20 cellular contexts compared by ENCODE assay signal in the genomic region with DNA sequence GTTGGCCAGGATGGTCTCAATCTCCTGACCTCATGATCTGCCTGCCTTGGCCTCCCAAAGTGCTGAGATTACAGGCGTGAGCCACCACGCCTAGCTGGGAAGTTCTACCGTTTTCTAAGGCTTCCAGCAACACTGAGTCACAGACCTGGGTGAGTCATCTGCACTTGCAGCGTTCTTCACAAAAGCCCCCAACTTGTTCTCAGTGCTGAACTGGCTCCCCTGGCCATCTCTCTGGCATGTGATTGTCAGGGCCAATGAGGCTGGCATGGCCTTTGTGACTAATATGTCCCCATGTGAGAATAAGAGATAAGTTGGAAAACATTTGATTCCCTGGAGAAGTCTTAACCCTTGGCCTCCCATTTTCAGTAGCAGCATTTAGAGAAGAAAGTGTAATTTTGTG.
A peak's percentile ranks its signal among the peaks of the same experiment; 100 is the strongest.
DNase-seq lines count a peak whose midpoint lies in the region; ATAC-seq and TF ChIP-seq lines count a peak whose summit lies in the region.
"Had no signal": no experiment of that assay in that cellular context is flagged by ENCODE, and none has a peak within 500 bp of the region (broad histone marks: within the 10 kb centered on the region; RNA-seq: fewer than 3 reads in every experiment).

No MANE protein-coding gene starts in this region.

- peak; percentile 48 for DNase-seq in activated CD4-positive, alpha-beta memory T cell treated with anti-CD3 and anti-CD28 coated beads for 36 hours
- DNase-seq in activated CD4-positive, alpha-beta memory T cell treated with anti-CD3 and anti-CD28 coated beads, Interleukin-2, amount 10 ng/mL, durations not matched to agents 7 days and 5 days, result no peak
- DNase-seq in GM23248 (peak; percentile 43), adrenal gland (peak in 6 of 7 donors; percentile 24 to 86 (median 62)), mesendoderm (peak; percentile 23), NCI-H2029 (lab: John Stamatoyannopoulos, UW) (no peak)
- DNase-seq: ACHN; activated CD8-positive, alpha-beta memory T cell treated with anti-CD3 and anti-CD28 coated beads, Interleukin-2, amount 10 ng/mL, durations not matched to agents 7 days and 5 days; COR-L47; dermis blood vessel endothelial cell; lower lobe of right lung; NCI-H1092 treated with DMSO at 0.1 percent for 48 hours; NCI-H345; SJCRH30; stimulated activated naive B cell treated with anti-CD40 and anti-IgM and Interleukin-4, amounts not matched to agents 10 μg/mL and 1 μg/mL and 100 μg/mL, for 72 hours; uterus had no signal

- no peaks in the 10 kb centered on the region for H3K36me3 Mint-ChIP-seq in activated CD4-positive, alpha-beta memory T cell treated with anti-CD3 and anti-CD28 coated beads for 36 hours
- no peaks in the 10 kb centered on the region for H3K36me3 Mint-ChIP-seq in activated CD4-positive, alpha-beta memory T cell treated with anti-CD3 and anti-CD28 coated beads, Interleukin-2, amount 10 ng/mL, durations not matched to agents 7 days and 5 days (ENCODE audit: low read depth)
- H3K36me3 Mint-ChIP-seq: activated CD8-positive, alpha-beta memory T cell treated with anti-CD3 and anti-CD28 coated beads, Interleukin-2, amount 10 ng/mL, durations not matched to agents 7 days and 5 days; stimulated activated naive B cell treated with anti-CD40 and anti-IgM and Interleukin-4, amounts not matched to agents 10 μg/mL and 1 μg/mL and 100 μg/mL, for 72 hours had no signal

- H3K23ac ChIP-seq in mesendoderm (ENCODE audit: low read length), result no peak overlapping the region

- H3K9ac ChIP-seq in GM23248, result no peak overlapping the region
- H3K9ac ChIP-seq in mesendoderm (ENCODE audit: low read length), result no peak overlapping the region

- no peak overlapping the region for H2AFZ ChIP-seq in GM23248

- no peak overlapping the region for H3K4ac ChIP-seq in mesendoderm (ENCODE audit: low read depth, low read length)

- H3K9me2 ChIP-seq in GM23248 (ENCODE audit: insufficient read depth), result no peaks in the 10 kb centered on the region

- H3K27ac Mint-ChIP-seq in activated CD4-positive, alpha-beta memory T cell treated with anti-CD3 and anti-CD28 coated beads for 36 hours, result no peak overlapping the region
- H3K27ac Mint-ChIP-seq in activated CD4-positive, alpha-beta memory T cell treated with anti-CD3 and anti-CD28 coated beads, Interleukin-2, amount 10 ng/mL, durations not matched to agents 7 days and 5 days, result no peak overlapping the region
- H3K27ac Mint-ChIP-seq: activated CD8-positive, alpha-beta memory T cell treated with anti-CD3 and anti-CD28 coated beads, Interleukin-2, amount 10 ng/mL, durations not matched to agents 7 days and 5 days; nephron; stimulated activated naive B cell treated with anti-CD40 and anti-IgM and Interleukin-4, amounts not matched to agents 10 μg/mL and 1 μg/mL and 100 μg/mL, for 72 hours had no signal

- no peak overlapping the region for H2AK5ac ChIP-seq in mesendoderm (ENCODE audit: low read length)

- no peaks in the 10 kb centered on the region for H4K20me1 ChIP-seq in GM23248 (ENCODE audit: insufficient read depth)

- no peak overlapping the region for H3K56ac ChIP-seq in mesendoderm (ENCODE audit: low read length)

- H3K9me3 ChIP-seq in GM23248 (ENCODE audit: low read depth), result no peaks in the 10 kb centered on the region
- no peaks in the 10 kb centered on the region for H3K9me3 ChIP-seq in adrenal gland (replicated peaks in 1 of 3)
- H3K9me3 ChIP-seq: lower lobe of right lung, SJCRH30, uterus had no signal

- H3K4me3 Mint-ChIP-seq in activated CD4-positive, alpha-beta memory T cell treated with anti-CD3 and anti-CD28 coated beads for 36 hours, result no peak overlapping the region
- no peak overlapping the region for H3K4me3 Mint-ChIP-seq in activated CD4-positive, alpha-beta memory T cell treated with anti-CD3 and anti-CD28 coated beads, Interleukin-2, amount 10 ng/mL, durations not matched to agents 7 days and 5 days
- H3K4me3 Mint-ChIP-seq: activated CD8-positive, alpha-beta memory T cell treated with anti-CD3 and anti-CD28 coated beads, Interleukin-2, amount 10 ng/mL, durations not matched to agents 7 days and 5 days; nephron; stimulated activated naive B cell treated with anti-CD40 and anti-IgM and Interleukin-4, amounts not matched to agents 10 μg/mL and 1 μg/mL and 100 μg/mL, for 72 hours had no signal

- H3K79me1 ChIP-seq in mesendoderm (ENCODE audit: low read length), result no peaks in the 10 kb centered on the region

- H3K18ac ChIP-seq in mesendoderm (ENCODE audit: low read length), result no peak overlapping the region

- intact Hi-C loops in activated CD4-positive, alpha-beta memory T cell treated with anti-CD3 and anti-CD28 coated beads for 36 hours (cut with micrococcal nuclease), result no loop called here
- intact Hi-C loops in adrenal gland (cut with DNase I), result no loop called here

- no peak overlapping the region for H2BK120ac ChIP-seq in mesendoderm (ENCODE audit: low read depth, low read length)

- ATAC-seq in HG02588 (IDR thresholded peaks at IDR 0.05; ENCODE audit: unreplicated experiment) (no peak), GM18909 (IDR thresholded peaks at IDR 0.05; ENCODE audit: poor library complexity, unreplicated experiment) (no peak)
- ATAC-seq: activated CD8-positive, alpha-beta memory T cell treated with anti-CD3 and anti-CD28 coated beads, Interleukin-2, amount 10 ng/mL, durations not matched to agents 7 days and 5 days; esophagus mucosa; lower lobe of right lung had no signal

- no peak overlapping the region for H4K8ac ChIP-seq in mesendoderm (ENCODE audit: low read depth, low read length)

- H2BK5ac ChIP-seq in mesendoderm (ENCODE audit: low read length), result no peak overlapping the region

- no peaks in the 10 kb centered on the region for H3K27me3 Mint-ChIP-seq in activated CD4-positive, alpha-beta memory T cell treated with anti-CD3 and anti-CD28 coated beads for 36 hours
- H3K27me3 Mint-ChIP-seq in activated CD4-positive, alpha-beta memory T cell treated with anti-CD3 and anti-CD28 coated beads, Interleukin-2, amount 10 ng/mL, durations not matched to agents 7 days and 5 days, result peaks cover 4% of the 10 kb centered on the region
- H3K27me3 Mint-ChIP-seq: stimulated activated naive B cell treated with anti-CD40 and anti-IgM and Interleukin-4, amounts not matched to agents 10 μg/mL and 1 μg/mL and 100 μg/mL, for 72 hours had no signal

- no peaks in the 10 kb centered on the region for H3K79me2 ChIP-seq in GM23248 (ENCODE audit: insufficient read depth)
- no peaks in the 10 kb centered on the region for H3K79me2 ChIP-seq in mesendoderm (ENCODE audit: control insufficient read depth, insufficient read depth, low read length)

- H3K27ac ChIP-seq in GM23248, result no peak overlapping the region
- no peak overlapping the region for H3K27ac ChIP-seq in adrenal gland
- H3K27ac ChIP-seq in mesendoderm (ENCODE audit: low read depth, low read length), result no peak overlapping the region
- H3K27ac ChIP-seq: lower lobe of right lung, SJCRH30, uterus had no signal

- POLR2A ChIA-PET in activated CD4-positive, alpha-beta memory T cell treated with anti-CD3 and anti-CD28 coated beads for 36 hours (lab: Charles Lee), result no interaction called here
- POLR2A ChIA-PET in activated CD4-positive, alpha-beta memory T cell treated with anti-CD3 and anti-CD28 coated beads, Interleukin-2, amount 10 ng/mL, durations not matched to agents 7 days and 5 days (lab: Charles Lee), result no interaction called here

- H2BK15ac ChIP-seq in mesendoderm (replicated peaks; ENCODE audit: low read depth), result no peak overlapping the region

- no peak for TF ChIP-seq CTCF in adrenal gland (IDR thresholded peaks at IDR 0.05)

- no peak overlapping the region for H4K5ac ChIP-seq in mesendoderm (ENCODE audit: low read length)

- H3K4me1 ChIP-seq in GM23248 (ENCODE audit: insufficient read depth), result no peaks in the 10 kb centered on the region
- H3K4me1 ChIP-seq in adrenal gland (replicated peaks in 1 of 2), result no peaks in the 10 kb centered on the region
- H3K4me1 ChIP-seq in mesendoderm (ENCODE audit: control insufficient read depth, low read depth, low read length), result no peaks in the 10 kb centered on the region
- H3K4me1 ChIP-seq: lower lobe of right lung, SJCRH30, uterus had no signal

- CTCF ChIA-PET in activated CD4-positive, alpha-beta memory T cell treated with anti-CD3 and anti-CD28 coated beads for 36 hours (lab: Charles Lee), result no interaction called here
- CTCF ChIA-PET in activated CD4-positive, alpha-beta memory T cell treated with anti-CD3 and anti-CD28 coated beads, Interleukin-2, amount 10 ng/mL, durations not matched to agents 7 days and 5 days (lab: Charles Lee), result no interaction called here

- H3K9me3 Mint-ChIP-seq in activated CD4-positive, alpha-beta memory T cell treated with anti-CD3 and anti-CD28 coated beads for 36 hours, result no peaks in the 10 kb centered on the region
- no peaks in the 10 kb centered on the region for H3K9me3 Mint-ChIP-seq in activated CD4-positive, alpha-beta memory T cell treated with anti-CD3 and anti-CD28 coated beads, Interleukin-2, amount 10 ng/mL, durations not matched to agents 7 days and 5 days
- H3K9me3 Mint-ChIP-seq: nephron; stimulated activated naive B cell treated with anti-CD40 and anti-IgM and Interleukin-4, amounts not matched to agents 10 μg/mL and 1 μg/mL and 100 μg/mL, for 72 hours had no signal

- no peaks in the 10 kb centered on the region for H3K36me3 ChIP-seq in GM23248 (ENCODE audit: low read depth)
- no peaks in the 10 kb centered on the region for H3K36me3 ChIP-seq in adrenal gland (replicated peaks in 1 of 2)
- H3K36me3 ChIP-seq in mesendoderm (ENCODE audit: control insufficient read depth, insufficient read depth, low read length), result no peaks in the 10 kb centered on the region
- H3K36me3 ChIP-seq: lower lobe of right lung, SJCRH30, uterus had no signal

- in situ Hi-C loops in GM23248 (cut with MboI), result no loop called here

- peaks cover 6% of the 10 kb centered on the region for H3K4me1 Mint-ChIP-seq in activated CD4-positive, alpha-beta memory T cell treated with anti-CD3 and anti-CD28 coated beads for 36 hours (ENCODE audit: low read depth)
- no peaks in the 10 kb centered on the region for H3K4me1 Mint-ChIP-seq in activated CD4-positive, alpha-beta memory T cell treated with anti-CD3 and anti-CD28 coated beads, Interleukin-2, amount 10 ng/mL, durations not matched to agents 7 days and 5 days
- H3K4me1 Mint-ChIP-seq: activated CD8-positive, alpha-beta memory T cell treated with anti-CD3 and anti-CD28 coated beads, Interleukin-2, amount 10 ng/mL, durations not matched to agents 7 days and 5 days; nephron had no signal

- TF ChIP-seq POLR2A in adrenal gland (IDR thresholded peaks at IDR 0.05), result no peak

- WGBS in GM23248 (ENCODE audit: low coverage in 1 of 2, low lambda C conversion rate in 2 of 2, missing lambda C conversion rate in 2 of 2), 2 experiments, result 44 to 52% methylated on average over 4 of the region's 4 CpGs
- 46 to 60% (median 55%) methylated on average over 2 to 4 of the region's 4 CpGs for WGBS in adrenal gland, 4 donors
- WGBS in mesendoderm (ENCODE audit: extremely low coverage, insufficient coverage, low lambda C conversion rate), result no CpG with 5 or more reads among the region's 4 CpGs

- H3K4me2 ChIP-seq in GM23248 (ENCODE audit: unreplicated experiment), result no peak overlapping the region
- H3K4me2 ChIP-seq in mesendoderm (ENCODE audit: low read length), result no peak overlapping the region

- no peaks in the 10 kb centered on the region for H3F3A ChIP-seq in GM23248 (ENCODE audit: insufficient read depth)

- H3K4me3 ChIP-seq in GM23248 (no peak overlapping the region), adrenal gland (no peak overlapping the region), mesendoderm (ENCODE audit: low read length) (no peak overlapping the region)
- H3K4me3 ChIP-seq: lower lobe of right lung, SJCRH30, uterus had no signal

- no peaks in the 10 kb centered on the region for H3K27me3 ChIP-seq in GM23248 (replicated peaks; ENCODE audit: insufficient read depth)
- H3K27me3 ChIP-seq in adrenal gland, result no peaks in the 10 kb centered on the region
- H3K27me3 ChIP-seq in mesendoderm (ENCODE audit: insufficient read depth, low read length, poor library complexity), result no peaks in the 10 kb centered on the region
- H3K27me3 ChIP-seq: SJCRH30, uterus had no signal

Comparison
In these comparisons a context has a peak if more than half of its experiments do, and no peak if none do; other contexts are left out.
1. DNase-seq: peak in activated CD4-positive, alpha-beta memory T cell treated with anti-CD3 and anti-CD28 coated beads for 36 hours (single experiment), GM23248 (single experiment), adrenal gland (6 of 7) and mesendoderm (single experiment); none in activated CD4-positive, alpha-beta memory T cell treated with anti-CD3 and anti-CD28 coated beads, Interleukin-2, amount 10 ng/mL, durations not matched to agents 7 days and 5 days (single experiment) and NCI-H2029 (single experiment).